ENCODE assay signal across 16 cellular contexts in the genomic region with DNA sequence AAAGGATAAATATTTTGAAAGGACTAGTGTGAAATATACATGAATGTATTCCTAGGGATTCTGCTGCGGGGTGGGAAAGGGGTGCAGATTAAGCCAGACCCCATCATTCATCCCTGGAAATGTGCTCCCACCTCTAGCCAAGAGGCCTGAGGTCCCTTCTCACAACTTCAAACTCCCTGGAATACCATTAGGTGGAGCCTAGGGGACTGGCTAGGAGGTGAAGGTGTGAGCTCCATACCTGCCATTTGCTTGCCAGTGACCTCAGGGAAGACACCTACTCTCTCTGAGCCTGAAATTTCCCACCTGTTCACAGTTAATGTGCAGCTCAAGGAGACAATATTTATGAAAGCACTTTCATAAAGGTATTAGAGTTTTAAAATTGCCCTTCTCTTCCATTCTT. TPM values are rescaled to one million over a fixed set of nuclear protein-coding genes. Genes with fewer than 3 reads are reported as not detected.
DNase-seq lines count a peak whose midpoint lies in the region; ATAC-seq and TF ChIP-seq lines count a peak whose summit lies in the region.
"Had no signal": no experiment of that assay in that cellular context is flagged by ENCODE, and none has a peak within 500 bp of the region (broad histone marks: within the 10 kb centered on the region; RNA-seq: fewer than 3 reads in every experiment).

No MANE protein-coding gene starts in this region.

- BruUV-seq in Panc1 (replicated peaks; lab: Mats Ljungman, UMichigan) = no TSS peak

- POLR2A ChIA-PET in Panc1 (lab: Charles Lee) = no interaction called here

- H3K4me3 ChIP-seq in Panc1 (ENCODE audit: low read depth in 2 of 2, low read length in 2 of 2) = no peak overlapping the region
- no peak overlapping the region for H3K4me3 ChIP-seq in sigmoid colon
- H3K4me3 ChIP-seq: SJCRH30 had no signal

- H3K4me1 ChIP-seq in Panc1 (ENCODE audit: control insufficient read depth, insufficient read depth, low read length) (peaks cover 48% of the 10 kb centered on the region), sigmoid colon (peaks cover 0 to 37% (median 28%) of the 10 kb centered on the region in 4 donors)

- no peaks in the 10 kb centered on the region for H3K27me3 ChIP-seq in Panc1 (ENCODE audit: control insufficient read depth, insufficient read depth, low read length)
- no peaks in the 10 kb centered on the region for H3K27me3 ChIP-seq in sigmoid colon
- H3K27me3 ChIP-seq: SJCRH30 had no signal

- in situ Hi-C loops in Panc1 (cut with HindIII; ENCODE audit: low pct_unique_long_range_greater_than_20kb, low sequenced_read_pairs) = no loop called here

- DNase-seq in ELF-1 (ENCODE audit: low read depth, low spot score) (peak; percentile 8), Panc1 (ENCODE audit: low read depth, low spot score) (no peak), iPS-NIHi11 (ENCODE audit: low spot score) (peak; percentile 8), sigmoid colon (no peak), posterior cingulate gyrus (no peak), NCI-H1092 (lab: John Stamatoyannopoulos, UW) (no peak), NCI-H1417 treated with DMSO at 0.1 percent for 48 hours (lab: John Stamatoyannopoulos, UW) (no peak)
- DNase-seq: COR-L47, NCI-H1694 treated with DMSO at 0.1 percent for 48 hours, NCI-H2107, NCI-H2227 treated with DMSO at 0.1 percent for 48 hours, NCI-H526 treated with DMSO at 0.1 percent for 48 hours, SJCRH30, SW 1271 had no signal

- intact Hi-C loops in Panc1 (cut with micrococcal nuclease; ENCODE audit: unreplicated experiment) (no loop called here), sigmoid colon (cut with DNase I) (no loop called here), posterior cingulate gyrus (cut with DNase I) (no loop called here)

- H3K27ac ChIP-seq in Panc1 (ENCODE audit: low read length) (peak overlapping the region; percentile 91; the same call in 1 of the 2 replicates), sigmoid colon (peak overlapping the region in 3 of 4 donors; percentile 47 to 94 (median 69))
- H3K27ac ChIP-seq: KMS-11, RWPE1, SJCRH30 had no signal

- TF ChIP-seq EP300 in sigmoid colon (IDR thresholded peaks at IDR 0.05) = no peak

- no peak for ATAC-seq in Panc1

- 90 to 98% methylated on average over 1 of the region's 1 CpG for WGBS in sigmoid colon, 2 donors

- TF ChIP-seq POLR2A in sigmoid colon (IDR thresholded peaks at IDR 0.05) = no peak

- peak; percentile 32 for TF ChIP-seq CTCF in Panc1 (IDR thresholded peaks at IDR 0.05)
- no peak for TF ChIP-seq CTCF in sigmoid colon (IDR thresholded peaks at IDR 0.05)

- CTCF ChIA-PET in Panc1 (lab: Charles Lee) = no interaction called here

- H3K36me3 ChIP-seq in Panc1 (ENCODE audit: control insufficient read depth, insufficient read depth, low read length) = no peaks in the 10 kb centered on the region
- no peaks in the 10 kb centered on the region for H3K36me3 ChIP-seq in sigmoid colon
- H3K36me3 ChIP-seq: SJCRH30 had no signal

- no peaks in the 10 kb centered on the region for H3K9me3 ChIP-seq in Panc1 (ENCODE audit: control insufficient read depth, insufficient read depth, low read depth, low read length)
- H3K9me3 ChIP-seq in sigmoid colon = no peaks in the 10 kb centered on the region
- H3K9me3 ChIP-seq: SJCRH30 had no signal

RNA-seq across cellular contexts. Expression of a gene that starts 4.7 kb away (rescaled TPM):
- total RNA-seq in Panc1 (2021; ENCODE audit: unreplicated experiment) (155 TPM), sigmoid colon (100 to 1,000 TPM in 2 of 4 donors, 10 to 100 TPM in 2; 43.5 to 179 (median 93.2) TPM)
- polyA plus RNA-seq in Panc1 (2012; ENCODE audit: insufficient read length) = 226 TPM
- polyA plus RNA-seq in sigmoid colon = 10 to 100 TPM in 2 of 3 donors, 1 to 10 TPM in 1; 7.4 to 39.2 (median 13.2) TPM

Comparison
In these comparisons a context has a peak if more than half of its experiments do, and no peak if none do; other contexts are left out.
1. DNase-seq: peak in ELF-1 (single experiment) and iPS-NIHi11 (single experiment); none in Panc1 (single experiment), sigmoid colon (single experiment), posterior cingulate gyrus (0 of 10), NCI-H1092 (single experiment) and NCI-H1417 treated with DMSO at 0.1 percent for 48 hours (single experiment).